Comparison of ENCODE assay signal across 21 cellular contexts in genomic region chr2:157036715-157037114, GRCh38.
A peak's percentile ranks its signal among the peaks of the same experiment; 100 is the strongest.
DNase-seq lines count a peak whose midpoint lies in the region; ATAC-seq, FAIRE-seq and TF ChIP-seq lines count a peak whose summit lies in the region.
"Had no signal": no experiment of that assay in that cellular context is flagged by ENCODE, and none has a peak within 500 bp of the region (broad histone marks: within the 10 kb centered on the region; RNA-seq: fewer than 3 reads in every experiment).

No MANE protein-coding gene starts in this region.

- H3K27ac ChIP-seq in astrocyte (ENCODE audit: low read depth, low read length) (no peak overlapping the region), stomach (no peak overlapping the region)
- H3K27ac ChIP-seq: A549, GM23248 had no signal

- H3K4me3 ChIP-seq in astrocyte (ENCODE audit: insufficient read depth, low read depth, low read length) (no peak overlapping the region), stomach (no peak overlapping the region)
- H3K4me3 ChIP-seq: A549, GM12878, GM23248 had no signal

- DNase-seq in EH (ENCODE audit: low read depth), result peak; percentile 32
- peak; percentile 26 for DNase-seq in astrocyte (ENCODE audit: low read depth)
- no peak for DNase-seq in HCEC 1CT
- DNase-seq in stomach, result no peak
- DNase-seq: 8988T; C1 segment of cervical spinal cord; Calu3; CD4-positive, alpha-beta memory T cell; COR-L47; DMS53; DMS79 treated with DMSO at 0.1 percent for 48 hours; GDM1; GM23248; H7; HFFc6 had no signal

- no peaks in the 10 kb centered on the region for H3K36me3 Mint-ChIP-seq in astrocyte (ENCODE audit: low read depth, unreplicated experiment)
- H3K36me3 Mint-ChIP-seq: CD4-positive, alpha-beta memory T cell had no signal

- H3K9me3 ChIP-seq in astrocyte (ENCODE audit: insufficient read depth, low read depth, low read length), result no peaks in the 10 kb centered on the region
- no peaks in the 10 kb centered on the region for H3K9me3 ChIP-seq in stomach
- H3K9me3 ChIP-seq: A549 had no signal

- no peaks in the 10 kb centered on the region for H3K79me2 ChIP-seq in astrocyte (ENCODE audit: insufficient read depth, low read length)

- H3K4me3 Mint-ChIP-seq in astrocyte (ENCODE audit: unreplicated experiment), result no peak overlapping the region
- H3K4me3 Mint-ChIP-seq: CD4-positive, alpha-beta memory T cell; HFFc6 had no signal

- H3K36me3 ChIP-seq in astrocyte (ENCODE audit: insufficient read depth, low read length) (no peaks in the 10 kb centered on the region), stomach (no peaks in the 10 kb centered on the region)

- TF ChIP-seq CTCF in astrocyte (IDR thresholded peaks at IDR 0.05; ENCODE audit: insufficient read depth, low read depth, low read length) (no peak), stomach (IDR thresholded peaks at IDR 0.05) (no peak)

- TF ChIP-seq POLR2A in stomach (IDR thresholded peaks at IDR 0.05), result no peak

- intact Hi-C loops in stomach (cut with DNase I; ENCODE audit: low total_unique reads), result no loop called here

- no peak overlapping the region for H3K9ac ChIP-seq in astrocyte (ENCODE audit: low read length)
- H3K9ac ChIP-seq: GM23248 had no signal

- no peak for TF ChIP-seq RAD21 in Ishikawa (IDR thresholded peaks at IDR 0.05; ENCODE audit: low read depth)

- H3K4me1 Mint-ChIP-seq in astrocyte (ENCODE audit: low read depth, unreplicated experiment), result peaks cover 10% of the 10 kb centered on the region
- H3K4me1 Mint-ChIP-seq: CD4-positive, alpha-beta memory T cell had no signal

- no peak overlapping the region for H2AFZ ChIP-seq in astrocyte (ENCODE audit: low read depth, low read length)
- H2AFZ ChIP-seq: GM23248 had no signal

- no peaks in the 10 kb centered on the region for H3K9me3 Mint-ChIP-seq in astrocyte (ENCODE audit: unreplicated experiment)
- H3K9me3 Mint-ChIP-seq: HFFc6 had no signal

- TF ChIP-seq EP300 in Ishikawa (IDR thresholded peaks at IDR 0.05; ENCODE audit: borderline replicate concordance) (peak; percentile 34; the same call in 1 of the 2 replicates), stomach (IDR thresholded peaks at IDR 0.05) (no peak)

- H3K4me1 ChIP-seq in astrocyte (ENCODE audit: insufficient read depth, low read length), result peaks cover 3% of the 10 kb centered on the region
- no peaks in the 10 kb centered on the region for H3K4me1 ChIP-seq in stomach

- no peaks in the 10 kb centered on the region for H4K20me1 ChIP-seq in astrocyte (ENCODE audit: insufficient read depth, low read length)

- no peak overlapping the region for H3K4me2 ChIP-seq in astrocyte (ENCODE audit: low read length)
- H3K4me2 ChIP-seq: A549 had no signal

- no peak overlapping the region for H3K27ac Mint-ChIP-seq in astrocyte (ENCODE audit: unreplicated experiment)
- H3K27ac Mint-ChIP-seq: CD4-positive, alpha-beta memory T cell; HFFc6 had no signal

- FAIRE-seq in astrocyte (lab: Jason Lieb, UNC), result no peak
- FAIRE-seq: A549, GM12878, GM19239, H1 had no signal

- peaks cover 2% of the 10 kb centered on the region for H3K27me3 Mint-ChIP-seq in astrocyte (ENCODE audit: low read depth, unreplicated experiment)

- ATAC-seq in HG03196 (IDR thresholded peaks at IDR 0.05; ENCODE audit: unreplicated experiment), result no peak
- ATAC-seq: A549, GM12878 had no signal

- H3K27me3 ChIP-seq in astrocyte (ENCODE audit: insufficient read depth, low read length) (no peaks in the 10 kb centered on the region), stomach (no peaks in the 10 kb centered on the region)

- 76 to 90% (median 85%) methylated on average over 1 of the region's 1 CpG for WGBS in stomach, 5 donors

TF ChIP-seq in Ishikawa, 13 proteins besides CTCF, POLR2A, EP300 and RAD21:
- TF ChIP-seq USF1 (IDR thresholded peaks at IDR 0.05) (no peak), CREB1 (IDR thresholded peaks at IDR 0.05; ENCODE audit: low read depth) (no peak), TEAD4 (IDR thresholded peaks at IDR 0.05) (peak; percentile 27; the same call in 1 of the 2 replicates), FOXM1 (IDR thresholded peaks at IDR 0.05; ENCODE audit: borderline replicate concordance, low read depth) (no peak), YY1 (IDR thresholded peaks at IDR 0.05; ENCODE audit: low read depth) (no peak)

Comparison
In these comparisons a context has a peak if more than half of its experiments do, and no peak if none do; other contexts are left out.
1. DNase-seq: peak in EH (single experiment) and astrocyte (single experiment); none in HCEC 1CT (single experiment) and stomach (single experiment).